21 cellular contexts compared by ENCODE assay signal in the genomic region with DNA sequence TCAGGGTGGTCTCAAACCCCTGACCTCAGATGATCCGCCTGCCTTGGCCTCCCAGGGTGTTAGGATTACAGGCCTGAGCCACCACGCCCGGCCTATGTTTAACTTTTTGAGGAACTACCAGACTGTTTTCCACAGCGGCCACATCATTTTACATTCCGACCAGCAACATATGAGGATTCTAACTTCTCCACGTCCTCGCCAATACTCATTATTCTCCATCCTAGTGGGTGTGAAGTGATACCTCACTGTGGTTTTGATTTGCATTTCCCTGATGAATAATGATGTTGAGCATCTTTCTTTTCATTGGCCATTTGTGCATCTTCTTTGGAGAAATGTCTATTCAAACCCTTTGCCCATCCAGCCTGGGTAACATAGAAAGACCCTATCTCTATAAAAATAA. TPM values are rescaled to one million over a fixed set of nuclear protein-coding genes. Genes with fewer than 3 reads are reported as not detected.
A peak's percentile ranks its signal among the peaks of the same experiment; 100 is the strongest.
DNase-seq lines count a peak whose midpoint lies in the region; ATAC-seq, FAIRE-seq and TF ChIP-seq lines count a peak whose summit lies in the region.
"Had no signal": no experiment of that assay in that cellular context is flagged by ENCODE, and none has a peak within 500 bp of the region (broad histone marks: within the 10 kb centered on the region; RNA-seq: fewer than 3 reads in every experiment).

No MANE protein-coding gene starts in this region.

- no peak overlapping the region for H2AFZ ChIP-seq in GM12878 (ENCODE audit: control insufficient read depth, low read depth, low read length)
- H2AFZ ChIP-seq: GM23248 had no signal

- RAD21 ChIA-PET in GM12878 (lab: Charles Lee; ENCODE audit: unreplicated experiment): no interaction called here

- H3K36me3 ChIP-seq in GM12878 (ENCODE audit: control insufficient read depth in 2 of 2, insufficient read depth in 2 of 2, low read length in 1 of 2) (no peaks in the 10 kb centered on the region), esophagus squamous epithelium (no peaks in the 10 kb centered on the region)
- H3K36me3 ChIP-seq: HAP-1 had no signal

- intact Hi-C loops in GM12878 (cut with micrococcal nuclease; ENCODE audit: unreplicated experiment) (loop anchor here (5.0 kb wide), 1 partner anchor 41 kb away; no protein-coding TSS in a partner anchor), esophagus squamous epithelium (cut with DNase I) (no loop called here)

- SMC1A ChIA-PET in GM12878 (lab: Charles Lee; ENCODE audit: uncharacterized antibody, unreplicated experiment): no interaction called here

- ATAC-seq in GM12878: peak; percentile 75
- ATAC-seq in stimulated activated naive B cell treated with anti-CD40 and anti-IgM and Interleukin-4, amounts not matched to agents 10 μg/mL and 1 μg/mL and 100 μg/mL, for 72 hours (replicated peaks): peak; percentile 64 to 70

- no peak for TF ChIP-seq POLR2A in GM12891 (IDR thresholded peaks at IDR 0.05; ENCODE audit: low read depth, low read length)
- TF ChIP-seq POLR2A in GM12878 (IDR thresholded peaks at IDR 0.05; ENCODE audit: low read depth, low read length): no peak
- TF ChIP-seq POLR2A in esophagus squamous epithelium (IDR thresholded peaks at IDR 0.05): no peak

- CTCF ChIA-PET in GM12878 (lab: Yijun Ruan, JAX): interaction anchor here (0.8 to 1.2 kb wide), 2 partner anchors 46 to 269 kb away, joined by 3 to 5 read pairs; a partner anchor contains a TSS

- no peaks in the 10 kb centered on the region for H3K9me3 ChIP-seq in GM12878 (replicated peaks; ENCODE audit: control insufficient read depth, insufficient read depth, low read length)
- no peaks in the 10 kb centered on the region for H3K9me3 ChIP-seq in esophagus squamous epithelium
- H3K9me3 ChIP-seq: Caco-2, HAP-1 had no signal

- H3K4me1 Mint-ChIP-seq in stimulated activated naive B cell treated with anti-CD40 and anti-IgM and Interleukin-4, amounts not matched to agents 10 μg/mL and 1 μg/mL and 100 μg/mL, for 72 hours: peaks cover 16 to 47% of the 10 kb centered on the region in 2 donors

- H3K27me3 Mint-ChIP-seq in stimulated activated naive B cell treated with anti-CD40 and anti-IgM and Interleukin-4, amounts not matched to agents 10 μg/mL and 1 μg/mL and 100 μg/mL, for 72 hours: peaks cover 0 to 6% of the 10 kb centered on the region in 2 donors
- H3K27me3 Mint-ChIP-seq: CD4-positive, alpha-beta T cell had no signal

- H3K4me2 ChIP-seq in GM12878 (ENCODE audit: control insufficient read depth, insufficient read depth): 0 out of 2 replicates have a peak overlapping the region, but pooled peaks have one; percentile 19
- H3K4me2 ChIP-seq: KMS-11 had no signal

- no peaks in the 10 kb centered on the region for H3K9me3 Mint-ChIP-seq in stimulated activated naive B cell treated with anti-CD40 and anti-IgM and Interleukin-4, amounts not matched to agents 10 μg/mL and 1 μg/mL and 100 μg/mL, for 72 hours
- H3K9me3 Mint-ChIP-seq: CD4-positive, alpha-beta T cell had no signal

- FAIRE-seq in GM12891 (lab: Jason Lieb, UNC) (peak; percentile 83), GM19239 (lab: Jason Lieb, UNC) (peak; percentile 90), GM12878 (lab: Jason Lieb, UNC) (no peak)
- FAIRE-seq: A204.1, D721Med, G401.6 had no signal

- DNase-seq in GM12891 (ENCODE audit: insufficient read length, low spot score): no peak
- no peak for DNase-seq in GM19239 (ENCODE audit: insufficient read length, low spot score)
- DNase-seq in GM12878 (ENCODE audit: low read depth, low spot score): peak; percentile 23
- peak; percentile 11 for DNase-seq in stimulated activated naive B cell treated with anti-CD40 and anti-IgM and Interleukin-4, amounts not matched to agents 10 μg/mL and 1 μg/mL and 100 μg/mL, for 72 hours
- DNase-seq in NCI-H446 (lab: John Stamatoyannopoulos, UW): no peak
- no peak for DNase-seq in esophagus squamous epithelium (lab: John Stamatoyannopoulos, UW)
- no peak for DNase-seq in NCI-H2227 (lab: John Stamatoyannopoulos, UW; ENCODE audit: unreplicated experiment)
- DNase-seq: ACHN; Caco-2; CD4-positive, alpha-beta T cell; GM23248 had no signal

- no peak overlapping the region for H3K27ac ChIP-seq in GM12878 (ENCODE audit: control insufficient read depth, insufficient read depth)
- no peak overlapping the region for H3K27ac ChIP-seq in esophagus squamous epithelium
- H3K27ac ChIP-seq: C4-2B, GM23248, HL-60, KMS-11 had no signal

- H3K9ac ChIP-seq in GM12878 (ENCODE audit: control insufficient read depth, insufficient read depth, low read length): no peak overlapping the region
- H3K9ac ChIP-seq: GM23248, KMS-11 had no signal

- BruUV-seq in GM12878 (replicated peaks; lab: Mats Ljungman, UMichigan): no TSS peak

- H4K20me1 ChIP-seq in GM12878 (ENCODE audit: control insufficient read depth, insufficient read depth): no peaks in the 10 kb centered on the region

- H3K27me3 ChIP-seq in GM12878 (replicated peaks in 1 of 2; ENCODE audit: control insufficient read depth in 2 of 2, insufficient read depth in 2 of 2, low read length in 1 of 2) (no peaks in the 10 kb centered on the region), esophagus squamous epithelium (peaks cover 0 to 59% (median 0%) of the 10 kb centered on the region in 4 donors)

- no peak for TF ChIP-seq RAD21 in GM12878 (IDR thresholded peaks at IDR 0.05; ENCODE audit: insufficient read depth, low read depth, low read length)

- no peak for TF ChIP-seq EP300 in GM12878 (IDR thresholded peaks at IDR 0.05; ENCODE audit: borderline replicate concordance in 1 of 2, control insufficient read depth in 1 of 2, low read depth in 2 of 2, low read length in 2 of 2)

- H3K4me1 ChIP-seq in GM12878 (ENCODE audit: control insufficient read depth, insufficient read depth, low read length): peaks cover 32% of the 10 kb centered on the region
- H3K4me1 ChIP-seq in esophagus squamous epithelium: no peaks in the 10 kb centered on the region
- H3K4me1 ChIP-seq: Caco-2, HAP-1 had no signal

- in situ Hi-C loops in GM12878 (cut with MboI): no loop called here

- H3K79me2 ChIP-seq in GM12878 (ENCODE audit: control insufficient read depth, insufficient read depth, low read length): no peaks in the 10 kb centered on the region

- WGBS in GM12878 (ENCODE audit: insufficient coverage, insufficient replicate concordance, low lambda C conversion rate, missing lambda C conversion rate): 1% methylated on average over 7 of the region's 7 CpGs
- 66 to 73% methylated on average over 7 of the region's 7 CpGs for WGBS in esophagus squamous epithelium, 2 donors

- TF ChIP-seq CTCF in GM12878 (IDR thresholded peaks at IDR 0.05 in 2 of 3, conservative IDR thresholded peaks at IDR 0.05 in 1 of 3; ENCODE audit: control insufficient read depth in 2 of 3, extremely low read depth in 1 of 3, insufficient read depth in 1 of 3, low read depth in 3 of 3, low read length in 3 of 3) (no peak), esophagus squamous epithelium (IDR thresholded peaks at IDR 0.05) (no peak)

- H3K36me3 Mint-ChIP-seq in stimulated activated naive B cell treated with anti-CD40 and anti-IgM and Interleukin-4, amounts not matched to agents 10 μg/mL and 1 μg/mL and 100 μg/mL, for 72 hours: no peaks in the 10 kb centered on the region

- POLR2A ChIA-PET in GM12878 (lab: Charles Lee): interaction anchor here (0.7 kb wide), 1 partner anchor 27 kb away, joined by 3 read pairs; no protein-coding TSS in a partner anchor

- H3K4me3 Mint-ChIP-seq in stimulated activated naive B cell treated with anti-CD40 and anti-IgM and Interleukin-4, amounts not matched to agents 10 μg/mL and 1 μg/mL and 100 μg/mL, for 72 hours: peak overlapping the region in 1 of 2 donors; percentile 8
- H3K4me3 Mint-ChIP-seq: CD4-positive, alpha-beta T cell had no signal

- H3K4me3 ChIP-seq in GM12878 (no peak overlapping the region), esophagus squamous epithelium (no peak overlapping the region)
- H3K4me3 ChIP-seq: GM23248, HAP-1 had no signal

- H3K27ac Mint-ChIP-seq in stimulated activated naive B cell treated with anti-CD40 and anti-IgM and Interleukin-4, amounts not matched to agents 10 μg/mL and 1 μg/mL and 100 μg/mL, for 72 hours: peak overlapping the region; percentile 56
- H3K27ac Mint-ChIP-seq: CD4-positive, alpha-beta T cell had no signal

RNA-seq across cellular contexts. Expression of a gene that starts 14.8 kb away (rescaled TPM):
- polyA plus RNA-seq in GM12891 (2012; ENCODE audit: low read depth, missing spikeins): 0.14 TPM
- total RNA-seq in GM12878 (2013; cell fraction: nucleolus; rRNA removed): not detected in 2 replicates
- 0.06 TPM in 1 of 2 replicates, not detected in the other for total RNA-seq in GM12878 (2014; rRNA removed)
- 0.05 TPM in 1 of 2 replicates, not detected in the other for total RNA-seq in GM12878 (2014; rRNA removed; fragmentation: Illumina TruSeq; extraction: Trizol)
- 0.05 and 0.08 TPM in 2 replicates for total RNA-seq in GM12878 (2021)
- polyA plus RNA-seq in GM12878 (2011; ENCODE audit: low read depth): not detected
- polyA plus RNA-seq in GM12878 (2011; rRNA removed): 0.04 TPM in 2 replicates
- polyA plus RNA-seq in GM12878 (2011; cell fraction: cytosol; rRNA removed): 0.03 TPM in 2 replicates
- 0.07 TPM in 1 of 2 replicates, not detected in the other for polyA plus RNA-seq in GM12878 (2011; cell fraction: nucleus; rRNA removed)
- 0.11 and 0.26 TPM in 2 replicates for polyA plus RNA-seq in GM12878 (2012)
- 0.03 TPM in 1 of 2 replicates, not detected in the other for polyA plus RNA-seq in GM12878 (2014; fragmentation: Illumina TruSeq; extraction: Trizol)
- under 1 TPM; 0.02 to 0.05 TPM for polyA plus RNA-seq in GM12878 (2014; fragmentation: Nextera tagmentation; extraction: Ambion mirVana)
- polyA plus RNA-seq in GM12878 (2014; rRNA removed): 0.06 TPM in 1 of 2 replicates, not detected in the other
- polyA plus RNA-seq in GM12878 (2016; fragmentation: Nextera tagmentation; extraction: Ambion mirVana): under 1 TPM in 1 of 2 experiments, not detected in 1; 0.08 TPM
- polyA minus RNA-seq in GM12878 (2011; rRNA and poly(A)+ RNA removed): not detected in 2 replicates
- not detected in 2 replicates for polyA minus RNA-seq in GM12878 (2011; cell fraction: cytosol; rRNA and poly(A)+ RNA removed)
- polyA minus RNA-seq in GM12878 (2011; cell fraction: nucleus; rRNA and poly(A)+ RNA removed): not detected in 2 replicates
- total RNA-seq in esophagus squamous epithelium: under 1 TPM in 2 of 4 donors, not detected in 2; 0.18 to 0.19 TPM
- total RNA-seq: GM23248, H4, HT1080 had no signal
- polyA plus RNA-seq: BJ, GM23248 had no signal

RNA-seq across cellular contexts. Expression of a gene that starts 26.8 kb away (rescaled TPM):
- 5,111 TPM for polyA plus RNA-seq in GM12891 (2012; ENCODE audit: low read depth, missing spikeins)
- total RNA-seq in GM12878 (2013; cell fraction: nucleolus; rRNA removed): 321 and 350 TPM in 2 replicates
- total RNA-seq in GM12878 (2014; rRNA removed) (3,172 and 3,519 TPM in 2 replicates), GM12878 (2014; rRNA removed; fragmentation: Illumina TruSeq; extraction: Trizol) (1,696 and 1,955 TPM in 2 replicates), GM12878 (2021) (3,774 and 3,973 TPM in 2 replicates), esophagus squamous epithelium (1,000 to 10,000 TPM; 1,080 to 2,192 (median 1,622) TPM)
- polyA plus RNA-seq in GM12878 (2011; ENCODE audit: low read depth): 986 TPM
- polyA plus RNA-seq in GM12878 (2011; rRNA removed) (583 and 1,181 TPM in 2 replicates), GM12878 (2014; fragmentation: Illumina TruSeq; extraction: Trizol) (545 and 2,062 TPM in 2 replicates), GM12878 (2014; fragmentation: Nextera tagmentation; extraction: Ambion mirVana) (1,000 to 10,000 TPM; 1,658 to 1,675 TPM), GM12878 (2014; rRNA removed) (3,622 and 3,810 TPM in 2 replicates), GM12878 (2016; fragmentation: Nextera tagmentation; extraction: Ambion mirVana) (1,000 to 10,000 TPM; 2,538 to 2,591 TPM)
- 2,249 and 3,260 TPM in 2 replicates for polyA plus RNA-seq in GM12878 (2011; cell fraction: cytosol; rRNA removed)
- 987 and 1,239 TPM in 2 replicates for polyA plus RNA-seq in GM12878 (2011; cell fraction: nucleus; rRNA removed)
- polyA plus RNA-seq in GM12878 (2012): 5,692 and 5,778 TPM in 2 replicates
- 415 and 870 TPM in 2 replicates for polyA minus RNA-seq in GM12878 (2011; rRNA and poly(A)+ RNA removed)
- 769 and 811 TPM in 2 replicates for polyA minus RNA-seq in GM12878 (2011; cell fraction: cytosol; rRNA and poly(A)+ RNA removed)
- 194 and 322 TPM in 2 replicates for polyA minus RNA-seq in GM12878 (2011; cell fraction: nucleus; rRNA and poly(A)+ RNA removed)

RNA-seq across cellular contexts. Expression of a gene that starts 38.7 kb away (rescaled TPM):
- 19.1 TPM for polyA plus RNA-seq in GM12891 (2012; ENCODE audit: low read depth, missing spikeins)
- 132 and 148 TPM in 2 replicates for total RNA-seq in GM12878 (2013; cell fraction: nucleolus; rRNA removed)
- total RNA-seq in GM12878 (2014; rRNA removed) (30.7 and 31.8 TPM in 2 replicates), GM12878 (2014; rRNA removed; fragmentation: Illumina TruSeq; extraction: Trizol) (11.5 and 11.6 TPM in 2 replicates), GM12878 (2021) (64.2 and 67.9 TPM in 2 replicates), esophagus squamous epithelium (1 to 10 TPM in 3 of 4 donors, under 1 TPM in 1; 0.87 to 6.5 (median 4.6) TPM)
- 10.1 TPM for polyA plus RNA-seq in GM12878 (2011; ENCODE audit: low read depth)
- polyA plus RNA-seq in GM12878 (2011; rRNA removed) (13.1 and 26.9 TPM in 2 replicates), GM12878 (2014; fragmentation: Illumina TruSeq; extraction: Trizol) (9.8 and 13.9 TPM in 2 replicates), GM12878 (2014; fragmentation: Nextera tagmentation; extraction: Ambion mirVana) (10 to 100 TPM in 1 of 2 experiments, 1 to 10 TPM in 1; 7.8 to 37.2 TPM), GM12878 (2014; rRNA removed) (36.8 and 39.1 TPM in 2 replicates), GM12878 (2016; fragmentation: Nextera tagmentation; extraction: Ambion mirVana) (10 to 100 TPM; 34.8 to 35.8 TPM)
- polyA plus RNA-seq in GM12878 (2011; cell fraction: cytosol; rRNA removed): 32.3 and 35.9 TPM in 2 replicates
- polyA plus RNA-seq in GM12878 (2011; cell fraction: nucleus; rRNA removed): 125 and 126 TPM in 2 replicates
- 21.1 and 21.9 TPM in 2 replicates for polyA plus RNA-seq in GM12878 (2012)
- 22.9 and 33.8 TPM in 2 replicates for polyA minus RNA-seq in GM12878 (2011; rRNA and poly(A)+ RNA removed)
- polyA minus RNA-seq in GM12878 (2011; cell fraction: cytosol; rRNA and poly(A)+ RNA removed): 27.3 and 29.0 TPM in 2 replicates
- 35.3 and 49.3 TPM in 2 replicates for polyA minus RNA-seq in GM12878 (2011; cell fraction: nucleus; rRNA and poly(A)+ RNA removed)
- total RNA-seq: Caco-2 had no signal

RNA-seq across cellular contexts. Expression of a gene that starts 46.3 kb away (rescaled TPM):
- 79.4 TPM for polyA plus RNA-seq in GM12891 (2012; ENCODE audit: low read depth, missing spikeins)
- total RNA-seq in GM12878 (2013; cell fraction: nucleolus; rRNA removed): 11.2 and 12.8 TPM in 2 replicates
- 50.9 and 70.5 TPM in 2 replicates for total RNA-seq in GM12878 (2014; rRNA removed)
- 13.3 and 14.4 TPM in 2 replicates for total RNA-seq in GM12878 (2014; rRNA removed; fragmentation: Illumina TruSeq; extraction: Trizol)
- 108 and 116 TPM in 2 replicates for total RNA-seq in GM12878 (2021)
- polyA plus RNA-seq in GM12878 (2011; ENCODE audit: low read depth): 12.3 TPM
- polyA plus RNA-seq in GM12878 (2011; rRNA removed): 11.9 and 33.1 TPM in 2 replicates
- polyA plus RNA-seq in GM12878 (2011; cell fraction: cytosol; rRNA removed): 54.0 and 87.9 TPM in 2 replicates
- 33.7 and 51.4 TPM in 2 replicates for polyA plus RNA-seq in GM12878 (2011; cell fraction: nucleus; rRNA removed)
- polyA plus RNA-seq in GM12878 (2012): 45.0 and 63.4 TPM in 2 replicates
- 2.0 and 17.7 TPM in 2 replicates for polyA plus RNA-seq in GM12878 (2014; fragmentation: Illumina TruSeq; extraction: Trizol)
- polyA plus RNA-seq in GM12878 (2014; fragmentation: Nextera tagmentation; extraction: Ambion mirVana): 10 to 100 TPM in 1 of 2 experiments, 1 to 10 TPM in 1; 3.7 to 16.1 TPM
- polyA plus RNA-seq in GM12878 (2014; rRNA removed): 137 and 153 TPM in 2 replicates
- polyA plus RNA-seq in GM12878 (2016; fragmentation: Nextera tagmentation; extraction: Ambion mirVana): 100 to 1,000 TPM; 166 to 184 TPM
- polyA minus RNA-seq in GM12878 (2011; rRNA and poly(A)+ RNA removed): 3.7 and 9.3 TPM in 2 replicates
- 11.5 and 14.8 TPM in 2 replicates for polyA minus RNA-seq in GM12878 (2011; cell fraction: cytosol; rRNA and poly(A)+ RNA removed)
- polyA minus RNA-seq in GM12878 (2011; cell fraction: nucleus; rRNA and poly(A)+ RNA removed): 5.1 and 14.2 TPM in 2 replicates
- 10 to 100 TPM; 50.2 to 80.6 (median 54.5) TPM for total RNA-seq in esophagus squamous epithelium

Comparison
In these comparisons a context has a peak if more than half of its experiments do, and no peak if none do; other contexts are left out.
1. DNase-seq: peak in GM12878 (single experiment) and stimulated activated naive B cell treated with anti-CD40 and anti-IgM and Interleukin-4, amounts not matched to agents 10 μg/mL and 1 μg/mL and 100 μg/mL, for 72 hours (single experiment); none in GM12891 (single experiment), GM19239 (single experiment), NCI-H446 (0 of 2), esophagus squamous epithelium (single experiment) and NCI-H2227 (single experiment).